In genomic region chr2:237474931-237475703, GRCh38 we compare ENCODE assay signal across 8 cellular contexts. TPM values are rescaled to one million over a fixed set of nuclear protein-coding genes. Genes with fewer than 3 reads are reported as not detected.
A peak's percentile ranks its signal among the peaks of the same experiment; 100 is the strongest.
DNase-seq lines count a peak whose midpoint lies in the region; ATAC-seq, FAIRE-seq and TF ChIP-seq lines count a peak whose summit lies in the region.

No MANE protein-coding gene starts in this region.

- H3K9me1 ChIP-seq in keratinocyte (ENCODE audit: control insufficient read depth, extremely low read depth, insufficient read depth, low read length), result no peaks in the 10 kb centered on the region

- peaks cover 2% of the 10 kb centered on the region for H3K36me3 Mint-ChIP-seq in activated B cell treated with CpG ODN at 0.5 μM for 24 hours (ENCODE audit: low read depth)

- H3K27ac ChIP-seq in keratinocyte (ENCODE audit: control insufficient read depth, insufficient read depth, low read length), result peak overlapping the region; percentile 71

- DNase-seq in NCI-H1417 (lab: John Stamatoyannopoulos, UW) (peak; percentile 39 to 89 (median 82)), NCI-H1417 treated with DMSO at 0.1 percent for 48 hours (lab: John Stamatoyannopoulos, UW) (no peak), NCI-H146 (lab: John Stamatoyannopoulos, UW) (peak; percentile 89), activated B cell treated with CpG ODN at 0.5 μM for 24 hours (peak; percentile 89), cardiac fibroblast (ENCODE audit: low read depth in 2 of 2) (peak; percentile 84 to 92), keratinocyte (ENCODE audit: low read depth, low spot score) (no peak)
- peak; percentile 59 to 71 (median 67) for DNase-seq in stimulated activated CD4-positive, alpha-beta T cell treated with anti-CD3 and anti-CD28 coated beads, Interleukin-12 subunit alpha, Interleukin-12 subunit beta, amount 100 ng/mL, for 48 hours (ENCODE audit: low read depth in 2 of 3, low spot score in 1 of 3)

- peak; percentile 27 for TF ChIP-seq CTCF in activated B cell treated with CpG ODN at 0.5 μM for 24 hours (IDR thresholded peaks at IDR 0.05)
- TF ChIP-seq CTCF in cardiac fibroblast (IDR thresholded peaks at IDR 0.05; ENCODE audit: low read depth, low read length), result peak; percentile 64
- peak; percentile 49 to 93 (median 78) for TF ChIP-seq CTCF in keratinocyte (optimal IDR thresholded peaks at IDR 0.05 in 1 of 3, IDR thresholded peaks at IDR 0.05 in 1 of 3, conservative IDR thresholded peaks at IDR 0.05 in 1 of 3; ENCODE audit: extremely low read depth in 1 of 3, insufficient read depth in 2 of 3, low read length in 3 of 3)

- H3K9ac ChIP-seq in keratinocyte (ENCODE audit: control insufficient read depth, extremely low read depth, insufficient read depth, low read length), result peak overlapping the region; percentile 86

- H3K27ac Mint-ChIP-seq in activated B cell treated with CpG ODN at 0.5 μM for 24 hours, result peak overlapping the region; percentile 84

- H4K20me1 ChIP-seq in keratinocyte (ENCODE audit: control insufficient read depth, extremely low read depth, insufficient read depth, low read length), result no peaks in the 10 kb centered on the region

- H3K4me3 Mint-ChIP-seq in activated B cell treated with CpG ODN at 0.5 μM for 24 hours, result peak overlapping the region; percentile 87

- no peaks in the 10 kb centered on the region for H3K36me3 ChIP-seq in keratinocyte (ENCODE audit: control insufficient read depth in 2 of 2, extremely low read depth in 1 of 2, insufficient read depth in 2 of 2, low read length in 2 of 2)

- peak; percentile 82 for ATAC-seq in HG02588 (IDR thresholded peaks at IDR 0.05; ENCODE audit: unreplicated experiment)
- peak; percentile 91 for ATAC-seq in activated B cell treated with CpG ODN at 0.5 μM for 24 hours (ENCODE audit: low read depth)

- peaks cover 12% of the 10 kb centered on the region for H3K4me1 ChIP-seq in keratinocyte (ENCODE audit: control insufficient read depth, extremely low read depth, insufficient read depth, low read length)

- peaks cover 30% of the 10 kb centered on the region for H3K27me3 Mint-ChIP-seq in activated B cell treated with CpG ODN at 0.5 μM for 24 hours

- no peaks in the 10 kb centered on the region for H3K79me2 ChIP-seq in keratinocyte (ENCODE audit: control insufficient read depth, insufficient read depth, low read length)

- no peak for FAIRE-seq in keratinocyte (lab: Jason Lieb, UNC)

- dilution Hi-C loops in keratinocyte (cut with MboI; ENCODE audit: extremely low pct_ligation_motif_present, low sequenced_read_pairs), result no loop called here

- CTCF ChIA-PET in activated B cell treated with CpG ODN at 0.5 μM for 24 hours (lab: Charles Lee), result interaction anchor here (0.8 to 2.4 kb wide), 6 partner anchors 17 to 311 kb away, joined by 3 to 20 read pairs (median 4); no protein-coding TSS in a partner anchor

- H2AFZ ChIP-seq in keratinocyte (ENCODE audit: control insufficient read depth, low read length), result peak overlapping the region; percentile 84

- POLR2A ChIA-PET in activated B cell treated with CpG ODN at 0.5 μM for 24 hours (lab: Charles Lee), result interaction anchor here (0.7 to 1.1 kb wide), 6 partner anchors 38 to 808 kb away, joined by 3 to 4 read pairs (median 3); no protein-coding TSS in a partner anchor

- intact Hi-C loops in activated B cell treated with CpG ODN at 0.5 μM for 24 hours (cut with micrococcal nuclease), result loop anchor here (1.0 kb wide), 5 partner anchors 54 to 814 kb away; no protein-coding TSS in a partner anchor

- peak overlapping the region; percentile 83 for H3K4me2 ChIP-seq in keratinocyte (ENCODE audit: control insufficient read depth, extremely low read depth, insufficient read depth, low read depth, low read length)

- peak overlapping the region; percentile 45 to 48 for H3K4me3 ChIP-seq in cardiac fibroblast (replicated peaks in 1 of 2; ENCODE audit: low read depth in 2 of 2, low read length in 2 of 2)
- peak overlapping the region; percentile 54 to 80 (median 70) for H3K4me3 ChIP-seq in keratinocyte (ENCODE audit: control insufficient read depth in 2 of 3, extremely low read depth in 1 of 3, insufficient read depth in 2 of 3, low read depth in 1 of 3, low read length in 3 of 3)

- H3K27me3 ChIP-seq in keratinocyte (ENCODE audit: control insufficient read depth, extremely low read depth, insufficient read depth, low read length), result peaks cover 18% of the 10 kb centered on the region

- H3K9me3 ChIP-seq in keratinocyte (ENCODE audit: control insufficient read depth, low read depth, low read length), result no peaks in the 10 kb centered on the region

- H3K9me3 Mint-ChIP-seq in activated B cell treated with CpG ODN at 0.5 μM for 24 hours, result no peaks in the 10 kb centered on the region

- H3K4me1 Mint-ChIP-seq in activated B cell treated with CpG ODN at 0.5 μM for 24 hours, result peaks cover 8% of the 10 kb centered on the region

RNA-seq across cellular contexts. Expression of gene MLPH, which starts 11.9 kb away (rescaled TPM):
- not detected in 2 replicates for total RNA-seq in activated B cell treated with CpG ODN at 0.5 μM for 24 hours
- polyA plus RNA-seq in keratinocyte, result 0.67 to 1.8 TPM (median 1.0 TPM) in 3 replicates
- polyA plus RNA-seq in keratinocyte (2011; ENCODE audit: low read depth), result 3.4 TPM
- 0.67 and 0.70 TPM in 2 replicates for polyA plus RNA-seq in keratinocyte (2011; cell fraction: cytosol; rRNA removed)
- polyA plus RNA-seq in keratinocyte (2011; cell fraction: nucleus; rRNA removed), result 2.4 and 2.5 TPM in 2 replicates
- polyA plus RNA-seq in keratinocyte (2012; ENCODE audit: low replicate concordance), result 0.83 and 5.8 TPM in 2 replicates
- 1.9 to 3.7 TPM (median 3.0 TPM) in 3 replicates for polyA minus RNA-seq in keratinocyte
- polyA minus RNA-seq in keratinocyte (2011; cell fraction: cytosol; rRNA and poly(A)+ RNA removed), result 3.5 TPM
- 1.3 and 1.6 TPM in 2 replicates for polyA minus RNA-seq in keratinocyte (2011; cell fraction: nucleus; rRNA and poly(A)+ RNA removed)

Comparison
In these comparisons a context has a peak if more than half of its experiments do, and no peak if none do; other contexts are left out.
1. DNase-seq: peak in NCI-H1417 (3 of 3), NCI-H146 (single experiment), activated B cell treated with CpG ODN at 0.5 μM for 24 hours (single experiment), cardiac fibroblast (2 of 2) and stimulated activated CD4-positive, alpha-beta T cell treated with anti-CD3 and anti-CD28 coated beads, Interleukin-12 subunit alpha, Interleukin-12 subunit beta, amount 100 ng/mL, for 48 hours (3 of 3); none in NCI-H1417 treated with DMSO at 0.1 percent for 48 hours (single experiment) and keratinocyte (single experiment).
2. CTCF ChIP-seq: peak in every context shown above with its lines; median percentile 78 in keratinocyte; 64 in cardiac fibroblast; 27 in activated B cell treated with CpG ODN at 0.5 μM for 24 hours.